ENCODE assay signal across 1 cellular context in the genomic region with DNA sequence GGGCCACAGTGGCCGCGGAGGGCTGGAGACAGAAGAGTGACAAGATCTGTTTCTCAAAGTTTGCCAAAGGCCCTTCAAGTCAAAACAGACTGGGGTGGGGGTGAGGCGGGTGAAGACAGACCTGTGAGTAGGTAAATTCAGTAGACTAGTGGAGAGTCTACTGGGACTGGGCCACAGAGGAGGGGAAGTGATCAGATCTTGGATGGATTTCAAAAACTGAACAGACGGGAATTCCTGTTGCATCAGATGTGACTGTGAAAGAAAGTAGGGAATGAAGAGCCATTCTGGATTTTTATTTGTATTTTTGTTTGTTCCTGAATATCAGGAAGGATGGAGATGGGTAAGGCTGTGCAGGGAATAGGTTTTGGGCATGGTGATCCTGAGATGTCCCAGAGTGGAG.
TF ChIP-seq lines count a peak whose summit lies in the region.

No MANE protein-coding gene starts in this region.

TF ChIP-seq in IMR-90, 13 proteins besides CTCF, POLR2A, EP300 and RAD21:
- 0 out of 2 replicates have a peak, but pooled peaks have one; percentile 30 for TF ChIP-seq CEBPB (IDR thresholded peaks at IDR 0.05; ENCODE audit: low read depth, low read length)
